In the genomic region with DNA sequence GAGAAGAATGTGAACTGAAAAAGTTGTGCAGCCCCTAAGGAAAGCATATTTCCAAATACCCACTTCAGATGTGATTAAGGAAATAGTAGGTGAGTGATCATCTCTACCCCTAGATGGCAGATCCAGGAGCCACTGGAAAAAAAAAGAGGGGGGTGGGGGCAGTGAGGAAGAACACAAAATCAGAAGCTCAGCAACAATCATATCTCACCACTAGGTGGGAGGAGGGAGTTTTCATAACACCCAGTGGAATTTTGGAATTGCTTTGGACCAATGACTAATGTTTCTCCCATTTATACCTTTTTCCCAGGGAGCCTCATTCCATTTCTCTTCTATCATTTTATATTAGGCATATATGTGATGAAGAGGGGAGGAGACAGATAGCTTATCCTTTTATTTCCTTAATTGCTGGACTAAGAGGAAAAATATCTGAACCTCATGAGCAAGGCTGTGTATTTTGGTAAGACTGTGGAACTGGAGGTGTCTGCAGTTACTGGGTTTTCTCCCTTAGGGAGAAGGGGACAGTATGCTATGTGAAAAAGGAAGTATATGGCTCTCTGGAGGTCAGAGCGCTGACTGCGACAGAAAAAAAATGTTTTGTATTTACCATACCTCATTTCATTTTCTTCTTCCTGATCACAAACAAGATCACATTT, we compare ENCODE assay signal across 1 cellular context.
TF ChIP-seq lines count a peak whose summit lies in the region.

No MANE protein-coding gene starts in this region.

TF ChIP-seq in K562, 482 proteins besides CTCF, POLR2A, EP300 and RAD21 (continued from another document and continues in another):
- TF ChIP-seq, protein P1, sequence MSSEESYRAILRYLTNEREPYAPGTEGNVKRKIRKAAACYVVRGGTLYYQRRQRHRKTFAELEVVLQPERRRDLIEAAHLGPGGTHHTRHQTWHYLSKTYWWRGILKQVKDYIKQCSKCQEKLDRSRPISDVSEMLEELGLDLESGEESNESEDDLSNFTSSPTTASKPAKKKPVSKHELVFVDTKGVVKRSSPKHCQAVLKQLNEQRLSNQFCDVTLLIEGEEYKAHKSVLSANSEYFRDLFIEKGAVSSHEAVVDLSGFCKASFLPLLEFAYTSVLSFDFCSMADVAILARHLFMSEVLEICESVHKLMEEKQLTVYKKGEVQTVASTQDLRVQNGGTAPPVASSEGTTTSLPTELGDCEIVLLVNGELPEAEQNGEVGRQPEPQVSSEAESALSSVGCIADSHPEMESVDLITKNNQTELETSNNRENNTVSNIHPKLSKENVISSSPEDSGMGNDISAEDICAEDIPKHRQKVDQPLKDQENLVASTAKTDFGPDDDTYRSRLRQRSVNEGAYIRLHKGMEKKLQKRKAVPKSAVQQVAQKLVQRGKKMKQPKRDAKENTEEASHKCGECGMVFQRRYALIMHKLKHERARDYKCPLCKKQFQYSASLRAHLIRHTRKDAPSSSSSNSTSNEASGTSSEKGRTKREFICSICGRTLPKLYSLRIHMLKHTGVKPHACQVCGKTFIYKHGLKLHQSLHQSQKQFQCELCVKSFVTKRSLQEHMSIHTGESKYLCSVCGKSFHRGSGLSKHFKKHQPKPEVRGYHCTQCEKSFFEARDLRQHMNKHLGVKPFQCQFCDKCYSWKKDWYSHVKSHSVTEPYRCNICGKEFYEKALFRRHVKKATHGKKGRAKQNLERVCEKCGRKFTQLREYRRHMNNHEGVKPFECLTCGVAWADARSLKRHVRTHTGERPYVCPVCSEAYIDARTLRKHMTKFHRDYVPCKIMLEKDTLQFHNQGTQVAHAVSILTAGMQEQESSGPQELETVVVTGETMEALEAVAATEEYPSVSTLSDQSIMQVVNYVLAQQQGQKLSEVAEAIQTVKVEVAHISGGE (CRISPR knock-in tag; IDR thresholded peaks at IDR 0.05) = no peak
- TF ChIP-seq TRIM28 (IDR thresholded peaks at IDR 0.05) = peak; percentile 79
- no peak for TF ChIP-seq NFXL1 (CRISPR knock-in tag; IDR thresholded peaks at IDR 0.05)
- TF ChIP-seq, protein P2, sequence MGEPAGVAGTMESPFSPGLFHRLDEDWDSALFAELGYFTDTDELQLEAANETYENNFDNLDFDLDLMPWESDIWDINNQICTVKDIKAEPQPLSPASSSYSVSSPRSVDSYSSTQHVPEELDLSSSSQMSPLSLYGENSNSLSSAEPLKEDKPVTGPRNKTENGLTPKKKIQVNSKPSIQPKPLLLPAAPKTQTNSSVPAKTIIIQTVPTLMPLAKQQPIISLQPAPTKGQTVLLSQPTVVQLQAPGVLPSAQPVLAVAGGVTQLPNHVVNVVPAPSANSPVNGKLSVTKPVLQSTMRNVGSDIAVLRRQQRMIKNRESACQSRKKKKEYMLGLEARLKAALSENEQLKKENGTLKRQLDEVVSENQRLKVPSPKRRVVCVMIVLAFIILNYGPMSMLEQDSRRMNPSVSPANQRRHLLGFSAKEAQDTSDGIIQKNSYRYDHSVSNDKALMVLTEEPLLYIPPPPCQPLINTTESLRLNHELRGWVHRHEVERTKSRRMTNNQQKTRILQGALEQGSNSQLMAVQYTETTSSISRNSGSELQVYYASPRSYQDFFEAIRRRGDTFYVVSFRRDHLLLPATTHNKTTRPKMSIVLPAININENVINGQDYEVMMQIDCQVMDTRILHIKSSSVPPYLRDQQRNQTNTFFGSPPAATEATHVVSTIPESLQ (CRISPR knock-in tag; IDR thresholded peaks at IDR 0.05) = no peak
- no peak for TF ChIP-seq TEAD1 (CRISPR knock-in tag; IDR thresholded peaks at IDR 0.05)
- TF ChIP-seq TOE1 (IDR thresholded peaks at IDR 0.05; ENCODE audit: borderline replicate concordance) = no peak
- no peak for TF ChIP-seq TOE1 (CRISPR knock-in tag; IDR thresholded peaks at IDR 0.05; ENCODE audit: borderline replicate concordance, low read depth)
- no peak for TF ChIP-seq ZFPM2 (CRISPR knock-in tag; IDR thresholded peaks at IDR 0.05)
- no peak for TF ChIP-seq NCOA6 (IDR thresholded peaks at IDR 0.05)
- peak; percentile 40; the same call in 1 of the 2 replicates for TF ChIP-seq CC2D1A (IDR thresholded peaks at IDR 0.05)
- TF ChIP-seq SMAD2 (IDR thresholded peaks at IDR 0.05; ENCODE audit: low read depth, low read length) = no peak
- no peak for TF ChIP-seq TFAP4 (CRISPR knock-in tag; IDR thresholded peaks at IDR 0.05; ENCODE audit: borderline replicate concordance)
- no peak for TF ChIP-seq DIDO1 (tag; IDR thresholded peaks at IDR 0.05; ENCODE audit: low read depth)
- TF ChIP-seq ZNF766 (CRISPR knock-in tag; conservative IDR thresholded peaks at IDR 0.05) = no peak
- TF ChIP-seq ZNF444 (CRISPR knock-in tag; IDR thresholded peaks at IDR 0.05) = no peak
- TF ChIP-seq HDAC1 (IDR thresholded peaks at IDR 0.05) = no peak
- TF ChIP-seq, protein P3, sequence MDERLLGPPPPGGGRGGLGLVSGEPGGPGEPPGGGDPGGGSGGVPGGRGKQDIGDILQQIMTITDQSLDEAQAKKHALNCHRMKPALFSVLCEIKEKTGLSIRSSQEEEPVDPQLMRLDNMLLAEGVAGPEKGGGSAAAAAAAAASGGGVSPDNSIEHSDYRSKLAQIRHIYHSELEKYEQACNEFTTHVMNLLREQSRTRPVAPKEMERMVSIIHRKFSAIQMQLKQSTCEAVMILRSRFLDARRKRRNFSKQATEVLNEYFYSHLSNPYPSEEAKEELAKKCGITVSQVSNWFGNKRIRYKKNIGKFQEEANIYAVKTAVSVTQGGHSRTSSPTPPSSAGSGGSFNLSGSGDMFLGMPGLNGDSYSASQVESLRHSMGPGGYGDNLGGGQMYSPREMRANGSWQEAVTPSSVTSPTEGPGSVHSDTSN (CRISPR knock-in tag; IDR thresholded peaks at IDR 0.05; ENCODE audit: low read depth) = no peak
- TF ChIP-seq, protein P3 (tag; conservative IDR thresholded peaks at IDR 0.05; ENCODE audit: low read depth) = no peak
- TF ChIP-seq NCOA4 (IDR thresholded peaks at IDR 0.05; ENCODE audit: partially characterized antibody) = no peak
- peak; percentile 71; the same call in 1 of the 2 replicates for TF ChIP-seq NFATC3 (IDR thresholded peaks at IDR 0.05)
- TF ChIP-seq HES1 (IDR thresholded peaks at IDR 0.05; ENCODE audit: low read depth) = no peak
- TF ChIP-seq, protein P4, sequence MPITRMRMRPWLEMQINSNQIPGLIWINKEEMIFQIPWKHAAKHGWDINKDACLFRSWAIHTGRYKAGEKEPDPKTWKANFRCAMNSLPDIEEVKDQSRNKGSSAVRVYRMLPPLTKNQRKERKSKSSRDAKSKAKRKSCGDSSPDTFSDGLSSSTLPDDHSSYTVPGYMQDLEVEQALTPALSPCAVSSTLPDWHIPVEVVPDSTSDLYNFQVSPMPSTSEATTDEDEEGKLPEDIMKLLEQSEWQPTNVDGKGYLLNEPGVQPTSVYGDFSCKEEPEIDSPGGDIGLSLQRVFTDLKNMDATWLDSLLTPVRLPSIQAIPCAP (CRISPR knock-in tag; IDR thresholded peaks at IDR 0.05; ENCODE audit: borderline replicate concordance) = no peak
- no peak for TF ChIP-seq PHF8 (IDR thresholded peaks at IDR 0.05; ENCODE audit: borderline replicate concordance, low read length)
- TF ChIP-seq MLLT1 (IDR thresholded peaks at IDR 0.05) = no peak
- no peak for TF ChIP-seq KLF1 (tag; IDR thresholded peaks at IDR 0.05)
- no peak for TF ChIP-seq KHSRP (IDR thresholded peaks at IDR 0.05)
- TF ChIP-seq SOX6 (IDR thresholded peaks at IDR 0.05) = no peak
- no peak for TF ChIP-seq ZSCAN32 (CRISPR knock-in tag; IDR thresholded peaks at IDR 0.05)
- no peak for TF ChIP-seq HLTF (IDR thresholded peaks at IDR 0.05)
- TF ChIP-seq CBX3 (IDR thresholded peaks at IDR 0.05; ENCODE audit: borderline replicate concordance in 1 of 2, low read length in 2 of 2) = peak in 1 of 2 experiments; percentile 87; a peak in 2 of 3 replicates
- no peak for TF ChIP-seq ETS2 (tag; IDR thresholded peaks at IDR 0.05; ENCODE audit: borderline replicate concordance, poor library complexity, severe bottlenecking)
- TF ChIP-seq PCBP2 (IDR thresholded peaks at IDR 0.05; ENCODE audit: low read depth, low read length, poor library complexity, severe bottlenecking) = no peak
- no peak for TF ChIP-seq ZNF316 (IDR thresholded peaks at IDR 0.05)
- TF ChIP-seq BRF1 (IDR thresholded peaks at IDR 0.05; ENCODE audit: borderline replicate concordance, extremely low read depth, insufficient read length) = no peak
- TF ChIP-seq, protein P5, sequence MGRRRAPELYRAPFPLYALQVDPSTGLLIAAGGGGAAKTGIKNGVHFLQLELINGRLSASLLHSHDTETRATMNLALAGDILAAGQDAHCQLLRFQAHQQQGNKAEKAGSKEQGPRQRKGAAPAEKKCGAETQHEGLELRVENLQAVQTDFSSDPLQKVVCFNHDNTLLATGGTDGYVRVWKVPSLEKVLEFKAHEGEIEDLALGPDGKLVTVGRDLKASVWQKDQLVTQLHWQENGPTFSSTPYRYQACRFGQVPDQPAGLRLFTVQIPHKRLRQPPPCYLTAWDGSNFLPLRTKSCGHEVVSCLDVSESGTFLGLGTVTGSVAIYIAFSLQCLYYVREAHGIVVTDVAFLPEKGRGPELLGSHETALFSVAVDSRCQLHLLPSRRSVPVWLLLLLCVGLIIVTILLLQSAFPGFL (CRISPR knock-in tag; IDR thresholded peaks at IDR 0.05) = no peak
- TF ChIP-seq EWSR1 (IDR thresholded peaks at IDR 0.05; ENCODE audit: borderline replicate concordance, low read depth, partially characterized antibody) = no peak
- TF ChIP-seq CXXC5 (CRISPR knock-in tag; IDR thresholded peaks at IDR 0.05) = no peak
- TF ChIP-seq HBP1 (CRISPR knock-in tag; IDR thresholded peaks at IDR 0.05) = no peak
- no peak for TF ChIP-seq HMGXB4 (CRISPR knock-in tag; IDR thresholded peaks at IDR 0.05)
- no peak for TF ChIP-seq SNAPC5 (CRISPR knock-in tag; IDR thresholded peaks at IDR 0.05)
- no peak for TF ChIP-seq RBM39 (optimal IDR thresholded peaks at IDR 0.05; ENCODE audit: low read depth, low read length)
- TF ChIP-seq ATF2 (CRISPR knock-in tag; IDR thresholded peaks at IDR 0.05) = no peak
- TF ChIP-seq ZNF707 (CRISPR knock-in tag; conservative IDR thresholded peaks at IDR 0.05) = no peak
- TF ChIP-seq ZC3H4 (CRISPR knock-in tag; IDR thresholded peaks at IDR 0.05; ENCODE audit: borderline replicate concordance) = no peak
- 0 out of 2 replicates have a peak, but pooled peaks have one; percentile 36 for TF ChIP-seq LCOR (CRISPR knock-in tag; IDR thresholded peaks at IDR 0.05)
